In genomic region chr5:59367791-59368394, GRCh38 we compare ENCODE assay signal across 8 cellular contexts.
DNase-seq lines count a peak whose midpoint lies in the region; ATAC-seq, FAIRE-seq and TF ChIP-seq lines count a peak whose summit lies in the region.

No MANE protein-coding gene starts in this region.

- FAIRE-seq in D721Med (lab: Jason Lieb, UNC): peak; percentile 84

- H3K4me1 ChIP-seq in neutrophil (ENCODE audit: control insufficient read depth in 1 of 2, insufficient read depth in 1 of 2, low read depth in 1 of 2, low read length in 1 of 2): peaks cover 3 to 13% of the 10 kb centered on the region in 2 experiments
- no peaks in the 10 kb centered on the region for H3K4me1 ChIP-seq in uterus

- no peak for TF ChIP-seq POLR2A in uterus (IDR thresholded peaks at IDR 0.05)

- H3K4me3 ChIP-seq in H7 (ENCODE audit: insufficient read depth, low read depth, low read length): no peak overlapping the region
- H3K4me3 ChIP-seq in fibroblast of pulmonary artery (replicated peaks; ENCODE audit: low read depth, low read length): no peak overlapping the region
- H3K4me3 ChIP-seq in neutrophil (ENCODE audit: low read depth in 1 of 2, low read length in 1 of 2): no peak overlapping the region
- no peak overlapping the region for H3K4me3 ChIP-seq in uterus

- peak; percentile 92 for TF ChIP-seq CTCF in D721Med (IDR thresholded peaks at IDR 0.05; ENCODE audit: insufficient read depth, missing control alignments)
- peak; percentile 92 for TF ChIP-seq CTCF in fibroblast of pulmonary artery (IDR thresholded peaks at IDR 0.05; ENCODE audit: low read length, missing control alignments)
- TF ChIP-seq CTCF in neutrophil (IDR thresholded peaks at IDR 0.05): peak; percentile 39
- peak; percentile 57 to 68 (median 62) for TF ChIP-seq CTCF in uterus (IDR thresholded peaks at IDR 0.05)

- H3K9me3 ChIP-seq in neutrophil (no peaks in the 10 kb centered on the region), uterus (no peaks in the 10 kb centered on the region)

- no peaks in the 10 kb centered on the region for H3K27me3 ChIP-seq in H7 (ENCODE audit: control insufficient read depth, insufficient read depth, low read length)
- no peaks in the 10 kb centered on the region for H3K27me3 ChIP-seq in neutrophil
- H3K27me3 ChIP-seq in uterus: no peaks in the 10 kb centered on the region

- no peaks in the 10 kb centered on the region for H3K36me3 ChIP-seq in H7 (replicated peaks; ENCODE audit: control insufficient read depth, insufficient read depth, low read length)
- H3K36me3 ChIP-seq in neutrophil: no peaks in the 10 kb centered on the region
- no peaks in the 10 kb centered on the region for H3K36me3 ChIP-seq in uterus

- ATAC-seq in GM19455 (IDR thresholded peaks at IDR 0.05; ENCODE audit: unreplicated experiment): no peak

- DNase-seq in D721Med (ENCODE audit: insufficient read length, low spot score) (no peak), H7 (peak; percentile 23), NCI-H748 (lab: John Stamatoyannopoulos, UW; ENCODE audit: unreplicated experiment) (peak; percentile 52), fibroblast of pulmonary artery (ENCODE audit: low read depth) (peak; percentile 86), uterus (peak; percentile 52 to 60)
- peak; percentile 62 for DNase-seq in activated CD8-positive, alpha-beta memory T cell treated with anti-CD3 and anti-CD28 coated beads, Interleukin-2, amount 50 U/mL, for 48 hours

- intact Hi-C loops in uterus (cut with DNase I; ENCODE audit: low total_unique reads): no loop called here

- H3K27ac ChIP-seq in neutrophil: no peak overlapping the region
- H3K27ac ChIP-seq in uterus: no peak overlapping the region

Comparison
In these comparisons a context has a peak if more than half of its experiments do, and no peak if none do; other contexts are left out.
1. CTCF ChIP-seq: peak in every context shown above with its lines; median percentile 92 in D721Med; 92 in fibroblast of pulmonary artery; 62 in uterus; 39 in neutrophil.